In the genomic region with DNA sequence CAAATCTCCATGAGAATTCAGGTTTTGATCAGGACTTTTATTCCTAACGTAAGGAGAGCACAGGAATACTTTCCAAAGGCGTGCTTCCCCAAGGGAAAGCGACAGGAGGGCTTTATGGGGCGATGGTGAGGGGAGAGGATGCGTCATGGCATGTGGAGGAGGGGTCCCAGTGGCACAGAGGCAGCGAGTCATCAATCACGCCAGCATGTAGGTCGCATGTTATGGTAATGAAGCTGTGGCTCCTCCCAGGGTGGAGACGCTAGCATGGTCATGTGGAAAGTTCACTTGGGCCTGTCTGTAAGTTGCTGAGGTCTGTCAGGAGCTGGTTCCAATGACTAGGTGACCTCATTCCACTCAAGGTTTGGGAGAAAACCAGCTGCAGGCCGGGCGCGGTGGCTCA, we compare ENCODE assay signal across 38 cellular contexts. TPM values are rescaled to one million over a fixed set of nuclear protein-coding genes. Genes with fewer than 3 reads are reported as not detected.
"Had no signal": no experiment of that assay in that cellular context is flagged by ENCODE, and none has a peak within 500 bp of the region (broad histone marks: within the 10 kb centered on the region; RNA-seq: fewer than 3 reads in every experiment).

No MANE protein-coding gene starts in this region.

- H3K4me3 Mint-ChIP-seq: activated B cell treated with CpG ODN at 0.5 μM for 24 hours; activated CD4-positive, alpha-beta memory T cell treated with anti-CD3 and anti-CD28 coated beads for 36 hours; activated CD4-positive, alpha-beta T cell treated with anti-CD3 and anti-CD28 coated beads, Interleukin-2, amount 10 ng/mL, durations not matched to agents 24 days and 14 days; activated CD8-positive, alpha-beta T cell treated with anti-CD3 and anti-CD28 coated beads for 36 hours; activated naive CD4-positive, alpha-beta T cell treated with anti-CD3 and anti-CD28 coated beads for 36 hours; activated naive CD8-positive, alpha-beta T cell treated with anti-CD3 and anti-CD28 coated beads for 36 hours; activated T-cell treated with anti-CD3 and anti-CD28 coated beads, Interleukin-2, amount 50 U/mL, for 4 hours; activated T-cell treated with anti-CD3 and anti-CD28 coated beads, Interleukin-2, amount 50 U/mL, for 72 hours; activated T-helper 1 cell treated with anti-CD3 and anti-CD28 coated beads, Interleukin-12 subunit alpha, Interleukin-12 subunit beta, Interleukin-2, Interleukin-4 antibody, amounts not matched to agents 30 ng/mL and 10 ng/mL and 1 ng/mL, durations not matched to agents 14 hours and 24 hours and 36 hours; activated T-helper 17 cell treated with anti-CD3 and anti-CD28 coated beads, Interleukin-2, amount 50 U/mL, for 72 hours; T-helper 1 cell treated with Interleukin-12 subunit alpha and Interleukin-12 subunit beta and Interleukin-4 antibody, amounts not matched to agents 30 μg/mL and 1 μg/mL, for 36 hours; T-helper 2 cell treated with Interferon-gamma antibody and Interleukin-4, amounts not matched to agents 5 μg/mL and 100 μg/mL, for 36 hours had no signal

- H3K27me3 Mint-ChIP-seq: activated B cell treated with CpG ODN at 0.5 μM for 24 hours; activated CD4-positive, alpha-beta T cell treated with anti-CD3 and anti-CD28 coated beads, Interleukin-2, amount 10 ng/mL, durations not matched to agents 24 days and 14 days; activated T-helper 17 cell treated with anti-CD3 and anti-CD28 coated beads, Interleukin-2, amount 50 U/mL, for 72 hours had no signal

- H3K27ac Mint-ChIP-seq: activated B cell treated with CpG ODN at 0.5 μM for 24 hours; activated CD4-positive, alpha-beta memory T cell treated with anti-CD3 and anti-CD28 coated beads for 36 hours; activated CD4-positive, alpha-beta T cell treated with anti-CD3 and anti-CD28 coated beads, Interleukin-2, amount 10 ng/mL, durations not matched to agents 24 days and 14 days; activated CD8-positive, alpha-beta T cell treated with anti-CD3 and anti-CD28 coated beads for 36 hours; activated naive CD4-positive, alpha-beta T cell treated with anti-CD3 and anti-CD28 coated beads for 36 hours; activated naive CD4-positive, alpha-beta T cell treated with anti-CD3 and anti-CD28 coated beads, Interleukin-2, amount 50 U/mL, for 72 hours; activated naive CD8-positive, alpha-beta T cell treated with anti-CD3 and anti-CD28 coated beads for 36 hours; activated T-cell treated with anti-CD3 and anti-CD28 coated beads, Interleukin-2, amount 50 U/mL, for 72 hours; activated T-helper 1 cell treated with anti-CD3 and anti-CD28 coated beads, Interleukin-12 subunit alpha, Interleukin-12 subunit beta, Interleukin-2, Interleukin-4 antibody, amounts not matched to agents 30 ng/mL and 10 ng/mL and 1 ng/mL, durations not matched to agents 14 hours and 24 hours and 36 hours; activated T-helper 17 cell treated with anti-CD3 and anti-CD28 coated beads, Interleukin-2, amount 50 U/mL, for 72 hours; T-helper 1 cell treated with Interleukin-12 subunit alpha and Interleukin-12 subunit beta and Interleukin-4 antibody, amounts not matched to agents 30 μg/mL and 1 μg/mL, for 36 hours; T-helper 2 cell treated with Interferon-gamma antibody and Interleukin-4, amounts not matched to agents 5 μg/mL and 100 μg/mL, for 36 hours had no signal

- ATAC-seq: activated CD8-positive, alpha-beta T cell treated with anti-CD3 and anti-CD28 coated beads for 36 hours; activated naive CD4-positive, alpha-beta T cell treated with anti-CD3 and anti-CD28 coated beads, Interleukin-2, amount 50 U/mL, for 72 hours; activated T-cell treated with anti-CD3 and anti-CD28 coated beads, Interleukin-2, amount 50 U/mL, for 4 hours; activated T-cell treated with anti-CD3 and anti-CD28 coated beads, Interleukin-2, amount 50 U/mL, for 72 hours; activated T-helper 17 cell treated with anti-CD3 and anti-CD28 coated beads, Interleukin-2, amount 50 U/mL, for 72 hours; body of pancreas had no signal

- H3K9me3 Mint-ChIP-seq: activated B cell treated with CpG ODN at 0.5 μM for 24 hours; activated CD4-positive, alpha-beta memory T cell treated with anti-CD3 and anti-CD28 coated beads for 36 hours; activated CD4-positive, alpha-beta T cell treated with anti-CD3 and anti-CD28 coated beads, Interleukin-2, amount 10 ng/mL, durations not matched to agents 24 days and 14 days; activated CD8-positive, alpha-beta T cell treated with anti-CD3 and anti-CD28 coated beads for 36 hours; activated naive CD4-positive, alpha-beta T cell treated with anti-CD3 and anti-CD28 coated beads for 36 hours; activated T-helper 1 cell treated with anti-CD3 and anti-CD28 coated beads, Interleukin-12 subunit alpha, Interleukin-12 subunit beta, Interleukin-2, Interleukin-4 antibody, amounts not matched to agents 30 ng/mL and 10 ng/mL and 1 ng/mL, durations not matched to agents 14 hours and 24 hours and 36 hours; activated T-helper 17 cell treated with anti-CD3 and anti-CD28 coated beads, Interleukin-2, amount 50 U/mL, for 72 hours; T-helper 1 cell treated with Interleukin-12 subunit alpha and Interleukin-12 subunit beta and Interleukin-4 antibody, amounts not matched to agents 30 μg/mL and 1 μg/mL, for 36 hours; T-helper 2 cell treated with Interferon-gamma antibody and Interleukin-4, amounts not matched to agents 5 μg/mL and 100 μg/mL, for 36 hours had no signal

- H3K27ac ChIP-seq: adrenal gland, body of pancreas, brain microvascular endothelial cell, breast epithelium, VCaP had no signal

- DNase-seq: activated B cell treated with CpG ODN at 0.5 μM for 24 hours; activated CD4-positive, alpha-beta memory T cell treated with anti-CD3 and anti-CD28 coated beads for 36 hours; activated CD4-positive, alpha-beta T cell treated with anti-CD3 and anti-CD28 coated beads for 4 hours; activated CD4-positive, alpha-beta T cell treated with anti-CD3 and anti-CD28 coated beads, Interleukin-2, amount 10 ng/mL, durations not matched to agents 24 days and 14 days; activated CD4-positive, alpha-beta T cell treated with anti-CD3 and anti-CD28 coated beads, Interleukin-2, amount 50 U/mL, for 1 hour; activated CD4-positive, alpha-beta T cell treated with anti-CD3 and anti-CD28 coated beads, Interleukin-2, amount 50 U/mL, for 4 hours; activated CD4-positive, CD25-positive, alpha-beta regulatory T cell treated with anti-CD3 and anti-CD28 coated beads, Interleukin-2, amount 50 U/mL, for 72 hours; activated CD8-positive, alpha-beta memory T cell treated with anti-CD3 and anti-CD28 coated beads, Interleukin-2, amount 50 U/mL, for 4 hours; activated CD8-positive, alpha-beta T cell treated with anti-CD3 and anti-CD28 coated beads for 36 hours; activated effector memory CD4-positive, alpha-beta T cell treated with anti-CD3 and anti-CD28 coated beads, Interleukin-2, amount 50 U/mL, for 16 hours; activated gamma-delta T cell treated with Interleukin-2 at 50 U/mL for 16 hours; activated naive CD4-positive, alpha-beta T cell; activated naive CD4-positive, alpha-beta T cell treated with anti-CD3 and anti-CD28 coated beads for 36 hours; activated naive CD4-positive, alpha-beta T cell treated with anti-CD3 and anti-CD28 coated beads, Interleukin-2, amount 50 U/mL, for 16 hours; activated naive CD8-positive, alpha-beta T cell treated with anti-CD3 and anti-CD28 coated beads for 36 hours; activated T-cell treated with anti-CD3 and anti-CD28 coated beads for 4 hours; activated T-cell treated with anti-CD3 and anti-CD28 coated beads, Interleukin-2, amount 50 U/mL, for 1 hour; activated T-cell treated with anti-CD3 and anti-CD28 coated beads, Interleukin-2, amount 50 U/mL, for 4 hours; activated T-cell treated with anti-CD3 and anti-CD28 coated beads, Interleukin-2, amount 50 U/mL, for 72 hours; adrenal gland; amniotic stem cell; aorta; body of pancreas; brain microvascular endothelial cell; central memory CD4-positive, alpha-beta T cell; T-helper 1 cell; T-helper 2 cell; T-helper 9 cell had no signal

- H3K9me3 ChIP-seq: adrenal gland, breast epithelium had no signal

- H3K27me3 ChIP-seq: adrenal gland, body of pancreas, brain microvascular endothelial cell had no signal

- H3K4me1 Mint-ChIP-seq: activated B cell treated with CpG ODN at 0.5 μM for 24 hours; activated CD4-positive, alpha-beta T cell treated with anti-CD3 and anti-CD28 coated beads, Interleukin-2, amount 10 ng/mL, durations not matched to agents 24 days and 14 days; activated naive CD8-positive, alpha-beta T cell treated with anti-CD3 and anti-CD28 coated beads for 36 hours; activated T-helper 17 cell treated with anti-CD3 and anti-CD28 coated beads, Interleukin-2, amount 50 U/mL, for 72 hours had no signal

- H3K36me3 ChIP-seq: adrenal gland, brain microvascular endothelial cell, breast epithelium had no signal

- H3K36me3 Mint-ChIP-seq: activated CD4-positive, alpha-beta memory T cell treated with anti-CD3 and anti-CD28 coated beads for 36 hours; activated naive CD4-positive, alpha-beta T cell treated with anti-CD3 and anti-CD28 coated beads, Interleukin-2, amount 50 U/mL, for 72 hours; activated naive CD8-positive, alpha-beta T cell treated with anti-CD3 and anti-CD28 coated beads for 36 hours had no signal

- H3K4me3 ChIP-seq: adrenal gland, body of pancreas, breast epithelium had no signal

- H3K4me1 ChIP-seq: adrenal gland, body of pancreas, breast epithelium had no signal

RNA-seq across cellular contexts. Expression of a gene that starts 35.3 kb away (rescaled TPM):
- total RNA-seq: activated B cell treated with CpG ODN at 0.5 μM for 24 hours; activated CD4-positive, alpha-beta memory T cell treated with anti-CD3 and anti-CD28 coated beads for 36 hours; activated CD4-positive, alpha-beta T cell treated with anti-CD3 and anti-CD28 coated beads, Interleukin-2, amount 10 ng/mL, durations not matched to agents 24 days and 14 days; activated CD8-positive, alpha-beta memory T cell treated with anti-CD3 and anti-CD28 coated beads for 36 hours; activated CD8-positive, alpha-beta T cell treated with anti-CD3 and anti-CD28 coated beads for 36 hours; activated naive CD4-positive, alpha-beta T cell treated with anti-CD3 and anti-CD28 coated beads for 36 hours; activated naive CD4-positive, alpha-beta T cell treated with anti-CD3 and anti-CD28 coated beads, Interleukin-2, amount 50 U/mL, for 72 hours; activated naive CD8-positive, alpha-beta T cell treated with anti-CD3 and anti-CD28 coated beads for 36 hours; activated T-cell treated with anti-CD3 and anti-CD28 coated beads, Interleukin-2, amount 50 U/mL, for 4 hours; activated T-cell treated with anti-CD3 and anti-CD28 coated beads, Interleukin-2, amount 50 U/mL, for 72 hours; activated T-helper 1 cell treated with anti-CD3 and anti-CD28 coated beads, Interleukin-12 subunit alpha, Interleukin-12 subunit beta, Interleukin-2, Interleukin-4 antibody, amounts not matched to agents 30 ng/mL and 10 ng/mL and 1 ng/mL, durations not matched to agents 14 hours and 24 hours and 36 hours; activated T-helper 17 cell treated with anti-CD3 and anti-CD28 coated beads, Interleukin-2, amount 50 U/mL, for 72 hours; adrenal gland; aorta; astrocyte; body of pancreas; breast epithelium; cerebellum had no signal
- polyA plus RNA-seq: adrenal gland, aorta had no signal
